In the genomic region with DNA sequence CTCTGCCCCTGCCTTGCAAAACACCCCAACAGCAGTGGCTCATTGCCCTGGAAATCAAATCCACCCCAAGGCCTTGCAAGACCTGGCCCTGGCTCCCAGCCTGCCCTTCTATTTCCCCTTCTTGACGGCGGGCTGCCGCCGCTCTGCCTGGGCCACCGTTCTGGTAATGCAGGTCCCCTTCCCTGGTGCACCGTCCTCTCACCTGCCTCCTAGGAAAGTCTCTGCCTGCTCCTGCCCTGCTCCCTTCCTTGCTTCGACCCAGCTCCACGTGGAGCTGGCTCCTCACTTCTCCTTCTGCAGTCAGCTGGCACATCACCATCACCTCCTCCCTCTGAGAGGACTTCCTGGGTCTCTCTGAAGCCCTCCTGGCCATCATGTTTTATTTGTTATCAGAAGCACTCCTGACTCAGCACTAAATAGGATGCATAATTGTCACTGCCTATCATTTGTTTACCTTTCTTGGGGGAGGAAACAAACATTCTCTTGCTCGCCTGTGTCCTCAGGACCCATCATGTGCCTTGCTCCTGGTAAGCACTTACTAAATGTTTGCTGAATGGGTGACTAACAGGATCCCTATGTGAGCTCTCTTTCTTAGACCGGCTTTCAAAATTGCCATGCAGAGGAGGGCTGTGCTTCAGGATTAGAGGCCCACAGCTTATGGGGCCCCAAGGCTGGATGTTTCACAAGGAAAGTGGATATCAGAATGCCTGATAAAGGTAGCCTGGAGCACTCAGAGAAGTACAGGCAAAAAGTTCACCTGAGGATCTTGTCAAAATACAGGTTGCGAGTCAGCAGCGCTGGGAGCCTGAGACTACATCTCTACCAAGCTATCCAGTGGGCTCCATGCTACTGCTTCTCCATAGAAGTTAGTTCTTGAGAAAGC, we compare ENCODE assay signal across 1 cellular context.
A peak's percentile ranks its signal among the peaks of the same experiment; 100 is the strongest.
TF ChIP-seq lines count a peak whose summit lies in the region.

No MANE protein-coding gene starts in this region.

TF ChIP-seq in HEK293, 187 proteins besides CTCF, POLR2A, EP300 and RAD21 (continued from another document):
- TF ChIP-seq, protein P1, sequence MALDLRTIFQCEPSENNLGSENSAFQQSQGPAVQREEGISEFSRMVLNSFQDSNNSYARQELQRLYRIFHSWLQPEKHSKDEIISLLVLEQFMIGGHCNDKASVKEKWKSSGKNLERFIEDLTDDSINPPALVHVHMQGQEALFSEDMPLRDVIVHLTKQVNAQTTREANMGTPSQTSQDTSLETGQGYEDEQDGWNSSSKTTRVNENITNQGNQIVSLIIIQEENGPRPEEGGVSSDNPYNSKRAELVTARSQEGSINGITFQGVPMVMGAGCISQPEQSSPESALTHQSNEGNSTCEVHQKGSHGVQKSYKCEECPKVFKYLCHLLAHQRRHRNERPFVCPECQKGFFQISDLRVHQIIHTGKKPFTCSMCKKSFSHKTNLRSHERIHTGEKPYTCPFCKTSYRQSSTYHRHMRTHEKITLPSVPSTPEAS (tag by site-specific recombination; IDR thresholded peaks at IDR 0.05) = no peak
- TF ChIP-seq EGR2 (tag by site-specific recombination; IDR thresholded peaks at IDR 0.05; ENCODE audit: low read depth) (0 out of 2 replicates have a peak, but pooled peaks have one; percentile 0), WT1 (tag by site-specific recombination; IDR thresholded peaks at IDR 0.05) (no peak), ZNF292 (tag by site-specific recombination; IDR thresholded peaks at IDR 0.05; ENCODE audit: borderline replicate concordance, low read depth) (no peak), ZBTB20 (tag by site-specific recombination; IDR thresholded peaks at IDR 0.05) (peak; percentile 25; the same call in 1 of the 2 replicates), ZNF335 (tag by site-specific recombination; conservative IDR thresholded peaks at IDR 0.05) (peak; percentile 46; the same call in 1 of the 2 replicates)
